In genomic region chr9:21286099-21286498, GRCh38 we compare ENCODE assay signal across 43 cellular contexts. TPM values are rescaled to one million over a fixed set of nuclear protein-coding genes. Genes with fewer than 3 reads are reported as not detected.
"Had no signal": no experiment of that assay in that cellular context is flagged by ENCODE, and none has a peak within 500 bp of the region (broad histone marks: within the 10 kb centered on the region; RNA-seq: fewer than 3 reads in every experiment).

No MANE protein-coding gene starts in this region.

- H3K4me1 ChIP-seq: adrenal gland, ascending aorta, body of pancreas, breast epithelium had no signal

- DNase-seq: activated effector memory CD4-positive, alpha-beta T cell treated with anti-CD3 and anti-CD28 coated beads, Interleukin-2, amount 50 U/mL, for 16 hours; activated effector memory CD4-positive, alpha-beta T cell treated with Interleukin-2 at 50 U/mL for 16 hours; activated gamma-delta T cell; activated gamma-delta T cell treated with Interleukin-2 at 50 U/mL for 16 hours; activated naive CD4-positive, alpha-beta T cell; activated naive CD4-positive, alpha-beta T cell treated with anti-CD3 and anti-CD28 coated beads, Interleukin-2, amount 10 ng/mL, durations not matched to agents 7 days and 5 days; activated naive CD4-positive, alpha-beta T cell treated with anti-CD3 and anti-CD28 coated beads, Interleukin-2, amount 50 U/mL, for 16 hours; activated naive CD4-positive, alpha-beta T cell treated with Interleukin-2 at 50 U/mL for 16 hours; activated naive CD8-positive, alpha-beta T cell treated with anti-CD3 and anti-CD28 coated beads for 36 hours; activated naive CD8-positive, alpha-beta T cell treated with anti-CD3 and anti-CD28 coated beads, Interleukin-2, amount 10 ng/mL, durations not matched to agents 7 days and 5 days; activated naive CD8-positive, alpha-beta T cell treated with anti-CD3 and anti-CD28 coated beads, Interleukin-2, amount 50 U/mL, for 24 hours; activated T-cell treated with anti-CD3 and anti-CD28 coated beads for 4 hours; activated T-cell treated with anti-CD3 and anti-CD28 coated beads, Interleukin-2, amount 50 U/mL, for 1 hour; activated T-cell treated with anti-CD3 and anti-CD28 coated beads, Interleukin-2, amount 50 U/mL, for 24 hours; activated T-cell treated with anti-CD3 and anti-CD28 coated beads, Interleukin-2, amount 50 U/mL, for 4 hours; activated T-cell treated with anti-CD3 and anti-CD28 coated beads, Interleukin-2, amount 50 U/mL, for 48 hours; activated T-cell treated with anti-CD3 and anti-CD28 coated beads, Interleukin-2, amount 50 U/mL, for 72 hours; adrenal gland; amniotic stem cell; amygdala; anterior cingulate cortex; aorta; body of pancreas; brain microvascular endothelial cell; caudate nucleus; central memory CD4-positive, alpha-beta T cell; cerebellar nuclear complex had no signal

- H3K36me3 Mint-ChIP-seq: activated naive CD4-positive, alpha-beta T cell treated with anti-CD3 and anti-CD28 coated beads, Interleukin-2, amount 10 ng/mL, durations not matched to agents 7 days and 5 days; activated naive CD4-positive, alpha-beta T cell treated with anti-CD3 and anti-CD28 coated beads, Interleukin-2, amount 50 U/mL, for 24 hours; activated naive CD8-positive, alpha-beta T cell; activated naive CD8-positive, alpha-beta T cell treated with anti-CD3 and anti-CD28 coated beads for 36 hours; activated naive CD8-positive, alpha-beta T cell treated with anti-CD3 and anti-CD28 coated beads, Interleukin-2, amount 10 ng/mL, durations not matched to agents 7 days and 5 days; brain had no signal

- H3K36me3 ChIP-seq: adrenal gland, ascending aorta, brain microvascular endothelial cell, breast epithelium, cardiac muscle cell had no signal

- ATAC-seq: activated naive CD4-positive, alpha-beta T cell treated with anti-CD3 and anti-CD28 coated beads, Interleukin-2, amount 50 U/mL, for 72 hours; activated naive CD8-positive, alpha-beta T cell treated with anti-CD3 and anti-CD28 coated beads, Interleukin-2, amount 50 U/mL, for 24 hours; activated T-cell treated with anti-CD3 and anti-CD28 coated beads, Interleukin-2, amount 50 U/mL, for 4 hours; activated T-cell treated with anti-CD3 and anti-CD28 coated beads, Interleukin-2, amount 50 U/mL, for 72 hours; activated T-helper 17 cell treated with anti-CD3 and anti-CD28 coated beads, Interleukin-2, amount 50 U/mL, for 72 hours; body of pancreas had no signal

- H3K27ac Mint-ChIP-seq: activated naive CD4-positive, alpha-beta T cell treated with anti-CD3 and anti-CD28 coated beads, Interleukin-2, amount 10 ng/mL, durations not matched to agents 7 days and 5 days; activated naive CD4-positive, alpha-beta T cell treated with anti-CD3 and anti-CD28 coated beads, Interleukin-2, amount 50 U/mL, for 24 hours; activated naive CD4-positive, alpha-beta T cell treated with anti-CD3 and anti-CD28 coated beads, Interleukin-2, amount 50 U/mL, for 72 hours; activated naive CD8-positive, alpha-beta T cell; activated naive CD8-positive, alpha-beta T cell treated with anti-CD3 and anti-CD28 coated beads for 36 hours; activated naive CD8-positive, alpha-beta T cell treated with anti-CD3 and anti-CD28 coated beads, Interleukin-2, amount 10 ng/mL, durations not matched to agents 7 days and 5 days; activated naive CD8-positive, alpha-beta T cell treated with anti-CD3 and anti-CD28 coated beads, Interleukin-2, amount 50 U/mL, for 24 hours; activated T-cell treated with anti-CD3 and anti-CD28 coated beads, Interleukin-2, amount 50 U/mL, for 24 hours; activated T-cell treated with anti-CD3 and anti-CD28 coated beads, Interleukin-2, amount 50 U/mL, for 72 hours; activated T-helper 1 cell treated with anti-CD3 and anti-CD28 coated beads, Interleukin-12 subunit alpha, Interleukin-12 subunit beta, Interleukin-2, Interleukin-4 antibody, amounts not matched to agents 30 ng/mL and 10 ng/mL and 1 ng/mL, durations not matched to agents 14 hours and 24 hours and 36 hours; activated T-helper 17 cell treated with anti-CD3 and anti-CD28 coated beads, Interleukin-2, amount 50 U/mL, for 72 hours; activated T-helper 2 cell treated with anti-CD3 and anti-CD28 coated beads, Interferon-gamma antibody, Interleukin-2, Interleukin-4, amounts not matched to agents 10 μg/mL and 5 μg/mL and 100 μg/mL, durations not matched to agents 14 hours and 24 hours and 36 hours; brain had no signal

- H3K4me3 ChIP-seq: adrenal gland, ascending aorta, body of pancreas, breast epithelium, cardiac muscle cell had no signal

- FAIRE-seq: astrocyte, bronchial epithelial cell had no signal

- H3K27me3 ChIP-seq: adrenal gland, ascending aorta, body of pancreas, brain microvascular endothelial cell, breast epithelium had no signal

- H3K4me3 Mint-ChIP-seq: activated naive CD4-positive, alpha-beta T cell treated with anti-CD3 and anti-CD28 coated beads, Interleukin-2, amount 10 ng/mL, durations not matched to agents 7 days and 5 days; activated naive CD4-positive, alpha-beta T cell treated with anti-CD3 and anti-CD28 coated beads, Interleukin-2, amount 50 U/mL, for 24 hours; activated naive CD8-positive, alpha-beta T cell; activated naive CD8-positive, alpha-beta T cell treated with anti-CD3 and anti-CD28 coated beads for 36 hours; activated naive CD8-positive, alpha-beta T cell treated with anti-CD3 and anti-CD28 coated beads, Interleukin-2, amount 10 ng/mL, durations not matched to agents 7 days and 5 days; activated naive CD8-positive, alpha-beta T cell treated with anti-CD3 and anti-CD28 coated beads, Interleukin-2, amount 50 U/mL, for 24 hours; activated T-cell treated with anti-CD3 and anti-CD28 coated beads, Interleukin-2, amount 50 U/mL, for 24 hours; activated T-cell treated with anti-CD3 and anti-CD28 coated beads, Interleukin-2, amount 50 U/mL, for 4 hours; activated T-cell treated with anti-CD3 and anti-CD28 coated beads, Interleukin-2, amount 50 U/mL, for 72 hours; activated T-helper 1 cell treated with anti-CD3 and anti-CD28 coated beads, Interleukin-12 subunit alpha, Interleukin-12 subunit beta, Interleukin-2, Interleukin-4 antibody, amounts not matched to agents 30 ng/mL and 10 ng/mL and 1 ng/mL, durations not matched to agents 14 hours and 24 hours and 36 hours; activated T-helper 17 cell treated with anti-CD3 and anti-CD28 coated beads, Interleukin-2, amount 50 U/mL, for 72 hours; brain; central memory CD8-positive, alpha-beta T cell had no signal

- H3K27ac ChIP-seq: adrenal gland, ascending aorta, body of pancreas, brain microvascular endothelial cell, breast epithelium, cardiac muscle cell had no signal

- H3K9me3 ChIP-seq: adrenal gland, ascending aorta, body of pancreas, breast epithelium had no signal

- H3K4me1 Mint-ChIP-seq: activated naive CD4-positive, alpha-beta T cell treated with anti-CD3 and anti-CD28 coated beads, Interleukin-2, amount 10 ng/mL, durations not matched to agents 7 days and 5 days; activated naive CD4-positive, alpha-beta T cell treated with anti-CD3 and anti-CD28 coated beads, Interleukin-2, amount 50 U/mL, for 24 hours; activated naive CD8-positive, alpha-beta T cell treated with anti-CD3 and anti-CD28 coated beads for 36 hours; activated naive CD8-positive, alpha-beta T cell treated with anti-CD3 and anti-CD28 coated beads, Interleukin-2, amount 10 ng/mL, durations not matched to agents 7 days and 5 days; activated naive CD8-positive, alpha-beta T cell treated with anti-CD3 and anti-CD28 coated beads, Interleukin-2, amount 50 U/mL, for 24 hours; activated T-helper 17 cell treated with anti-CD3 and anti-CD28 coated beads, Interleukin-2, amount 50 U/mL, for 72 hours; brain; central memory CD8-positive, alpha-beta T cell had no signal

- H3K9me3 Mint-ChIP-seq: activated naive CD4-positive, alpha-beta T cell treated with anti-CD3 and anti-CD28 coated beads, Interleukin-2, amount 10 ng/mL, durations not matched to agents 7 days and 5 days; activated naive CD4-positive, alpha-beta T cell treated with anti-CD3 and anti-CD28 coated beads, Interleukin-2, amount 50 U/mL, for 24 hours; activated naive CD8-positive, alpha-beta T cell treated with anti-CD3 and anti-CD28 coated beads for 36 hours; activated naive CD8-positive, alpha-beta T cell treated with anti-CD3 and anti-CD28 coated beads, Interleukin-2, amount 10 ng/mL, durations not matched to agents 7 days and 5 days; activated naive CD8-positive, alpha-beta T cell treated with anti-CD3 and anti-CD28 coated beads, Interleukin-2, amount 50 U/mL, for 24 hours; activated T-cell treated with anti-CD3 and anti-CD28 coated beads, Interleukin-2, amount 50 U/mL, for 24 hours; activated T-cell treated with anti-CD3 and anti-CD28 coated beads, Interleukin-2, amount 50 U/mL, for 4 hours; activated T-cell treated with anti-CD3 and anti-CD28 coated beads, Interleukin-2, amount 50 U/mL, for 72 hours; activated T-helper 1 cell treated with anti-CD3 and anti-CD28 coated beads, Interleukin-12 subunit alpha, Interleukin-12 subunit beta, Interleukin-2, Interleukin-4 antibody, amounts not matched to agents 30 ng/mL and 10 ng/mL and 1 ng/mL, durations not matched to agents 14 hours and 24 hours and 36 hours; activated T-helper 17 cell treated with anti-CD3 and anti-CD28 coated beads, Interleukin-2, amount 50 U/mL, for 72 hours; activated T-helper 2 cell treated with anti-CD3 and anti-CD28 coated beads, Interferon-gamma antibody, Interleukin-2, Interleukin-4, amounts not matched to agents 10 μg/mL and 5 μg/mL and 100 μg/mL, durations not matched to agents 14 hours and 24 hours and 36 hours; brain had no signal

RNA-seq across cellular contexts. Expression of gene IFNA5, which starts 19.0 kb away (rescaled TPM):
- total RNA-seq: activated naive CD4-positive, alpha-beta T cell treated with anti-CD3 and anti-CD28 coated beads, Interleukin-2, amount 50 U/mL, for 72 hours; activated naive CD8-positive, alpha-beta T cell treated with anti-CD3 and anti-CD28 coated beads for 36 hours; activated T-cell treated with anti-CD3 and anti-CD28 coated beads, Interleukin-2, amount 50 U/mL, for 4 hours; activated T-cell treated with anti-CD3 and anti-CD28 coated beads, Interleukin-2, amount 50 U/mL, for 72 hours; activated T-helper 1 cell treated with anti-CD3 and anti-CD28 coated beads, Interleukin-12 subunit alpha, Interleukin-12 subunit beta, Interleukin-2, Interleukin-4 antibody, amounts not matched to agents 30 ng/mL and 10 ng/mL and 1 ng/mL, durations not matched to agents 14 hours and 24 hours and 36 hours; activated T-helper 17 cell treated with anti-CD3 and anti-CD28 coated beads, Interleukin-2, amount 50 U/mL, for 72 hours; activated T-helper 2 cell treated with anti-CD3 and anti-CD28 coated beads, Interferon-gamma antibody, Interleukin-2, Interleukin-4, amounts not matched to agents 10 μg/mL and 5 μg/mL and 100 μg/mL, durations not matched to agents 14 hours and 24 hours and 36 hours; adrenal gland; astrocyte; body of pancreas; bronchial epithelial cell; cardiac muscle cell; cardiac septum; cerebellum had no signal
- polyA plus RNA-seq: adipose tissue, adrenal gland, cardiac muscle cell had no signal

RNA-seq across cellular contexts. Expression of gene IFNA14, which starts 46.3 kb away (rescaled TPM):
- total RNA-seq: activated naive CD4-positive, alpha-beta T cell treated with anti-CD3 and anti-CD28 coated beads, Interleukin-2, amount 50 U/mL, for 72 hours; activated naive CD8-positive, alpha-beta T cell treated with anti-CD3 and anti-CD28 coated beads for 36 hours; activated naive CD8-positive, alpha-beta T cell treated with anti-CD3 and anti-CD28 coated beads, Interleukin-2, amount 10 ng/mL, durations not matched to agents 7 days and 5 days; activated T-cell treated with anti-CD3 and anti-CD28 coated beads, Interleukin-2, amount 50 U/mL, for 4 hours; activated T-cell treated with anti-CD3 and anti-CD28 coated beads, Interleukin-2, amount 50 U/mL, for 72 hours; activated T-helper 1 cell treated with anti-CD3 and anti-CD28 coated beads, Interleukin-12 subunit alpha, Interleukin-12 subunit beta, Interleukin-2, Interleukin-4 antibody, amounts not matched to agents 30 ng/mL and 10 ng/mL and 1 ng/mL, durations not matched to agents 14 hours and 24 hours and 36 hours; activated T-helper 17 cell treated with anti-CD3 and anti-CD28 coated beads, Interleukin-2, amount 50 U/mL, for 72 hours; activated T-helper 2 cell treated with anti-CD3 and anti-CD28 coated beads, Interferon-gamma antibody, Interleukin-2, Interleukin-4, amounts not matched to agents 10 μg/mL and 5 μg/mL and 100 μg/mL, durations not matched to agents 14 hours and 24 hours and 36 hours; adrenal gland; aorta; ascending aorta; astrocyte; body of pancreas; breast epithelium; bronchial epithelial cell; cardiac muscle cell; cardiac septum; cerebellum had no signal
- polyA plus RNA-seq: adipose tissue, adrenal gland, aorta, cardiac muscle cell had no signal

RNA-seq across cellular contexts. Expression of gene IFNA17, which starts 58.1 kb away (rescaled TPM):
- total RNA-seq: activated naive CD4-positive, alpha-beta T cell treated with anti-CD3 and anti-CD28 coated beads, Interleukin-2, amount 50 U/mL, for 72 hours; activated naive CD8-positive, alpha-beta T cell treated with anti-CD3 and anti-CD28 coated beads for 36 hours; activated naive CD8-positive, alpha-beta T cell treated with anti-CD3 and anti-CD28 coated beads, Interleukin-2, amount 10 ng/mL, durations not matched to agents 7 days and 5 days; activated T-cell treated with anti-CD3 and anti-CD28 coated beads, Interleukin-2, amount 50 U/mL, for 4 hours; activated T-cell treated with anti-CD3 and anti-CD28 coated beads, Interleukin-2, amount 50 U/mL, for 72 hours; activated T-helper 1 cell treated with anti-CD3 and anti-CD28 coated beads, Interleukin-12 subunit alpha, Interleukin-12 subunit beta, Interleukin-2, Interleukin-4 antibody, amounts not matched to agents 30 ng/mL and 10 ng/mL and 1 ng/mL, durations not matched to agents 14 hours and 24 hours and 36 hours; activated T-helper 17 cell treated with anti-CD3 and anti-CD28 coated beads, Interleukin-2, amount 50 U/mL, for 72 hours; activated T-helper 2 cell treated with anti-CD3 and anti-CD28 coated beads, Interferon-gamma antibody, Interleukin-2, Interleukin-4, amounts not matched to agents 10 μg/mL and 5 μg/mL and 100 μg/mL, durations not matched to agents 14 hours and 24 hours and 36 hours; adrenal gland; aorta; ascending aorta; astrocyte; body of pancreas; breast epithelium; bronchial epithelial cell; cardiac muscle cell; cardiac septum; cerebellum had no signal
- polyA plus RNA-seq: adipose tissue, adrenal gland, aorta, cardiac muscle cell had no signal
